ENCODE assay signal across 8 cellular contexts in genomic region chr14:103628221-103628683, GRCh38. TPM values are rescaled to one million over a fixed set of nuclear protein-coding genes. Genes with fewer than 3 reads are reported as not detected.
A peak's percentile ranks its signal among the peaks of the same experiment; 100 is the strongest.
DNase-seq lines count a peak whose midpoint lies in the region; ATAC-seq, FAIRE-seq and TF ChIP-seq lines count a peak whose summit lies in the region.

No MANE protein-coding gene starts in this region.

- H3K9me3 Mint-ChIP-seq in astrocyte (ENCODE audit: unreplicated experiment) = no peaks in the 10 kb centered on the region

- no peaks in the 10 kb centered on the region for H3K9me3 ChIP-seq in astrocyte (ENCODE audit: insufficient read depth, low read depth, low read length)

- DNase-seq in activated CD8-positive, alpha-beta memory T cell treated with anti-CD3 and anti-CD28 coated beads, Interleukin-2, amount 50 U/mL, for 48 hours = peak; percentile 61
- no peak for DNase-seq in activated CD8-positive, alpha-beta memory T cell treated with anti-CD3 and anti-CD28 coated beads, Interleukin-2, amount 50 U/mL, for 4 hours
- peak; percentile 84 for DNase-seq in NCI-H226
- peak; percentile 65 for DNase-seq in astrocyte (ENCODE audit: low read depth)
- DNase-seq in hypothalamus (lab: John Stamatoyannopoulos, UW) = peak in 36 of 51 donors; percentile 18 to 66 (median 40)
- DNase-seq in putamen (ENCODE audit: low spot score) = peak; percentile 19
- no peak for DNase-seq in central memory CD4-positive, alpha-beta T cell

- peaks cover 5% of the 10 kb centered on the region for H3K36me3 ChIP-seq in astrocyte (ENCODE audit: insufficient read depth, low read length)

- H3K27me3 ChIP-seq in astrocyte (ENCODE audit: insufficient read depth, low read length) = no peaks in the 10 kb centered on the region

- H3K4me1 Mint-ChIP-seq in astrocyte (ENCODE audit: low read depth, unreplicated experiment) = peaks cover 24% of the 10 kb centered on the region

- H3K4me3 ChIP-seq in astrocyte (ENCODE audit: insufficient read depth, low read depth, low read length) = peak overlapping the region; percentile 98

- peak overlapping the region; percentile 97 for H3K4me2 ChIP-seq in astrocyte (ENCODE audit: low read length)

- H3K27ac Mint-ChIP-seq in astrocyte (ENCODE audit: unreplicated experiment) = peak overlapping the region; percentile 94

- FAIRE-seq in astrocyte (lab: Jason Lieb, UNC) = no peak

- peaks cover 35% of the 10 kb centered on the region for H4K20me1 ChIP-seq in astrocyte (ENCODE audit: insufficient read depth, low read length)

- no peaks in the 10 kb centered on the region for H3K27me3 Mint-ChIP-seq in astrocyte (ENCODE audit: low read depth, unreplicated experiment)

- H3K79me2 ChIP-seq in astrocyte (ENCODE audit: insufficient read depth, low read length) = peaks cover 45% of the 10 kb centered on the region

- no peak for ATAC-seq in HG03439 (IDR thresholded peaks at IDR 0.05; ENCODE audit: unreplicated experiment)

- peak overlapping the region; percentile 95 for H3K9ac ChIP-seq in astrocyte (ENCODE audit: low read length)

- peak overlapping the region; percentile 92 for H3K27ac ChIP-seq in astrocyte (ENCODE audit: low read depth, low read length)

- H2AFZ ChIP-seq in astrocyte (ENCODE audit: low read depth, low read length) = peak overlapping the region; percentile 88

- TF ChIP-seq CTCF in astrocyte (IDR thresholded peaks at IDR 0.05; ENCODE audit: insufficient read depth, low read depth, low read length) = no peak

- H3K4me3 Mint-ChIP-seq in astrocyte (ENCODE audit: unreplicated experiment) = peak overlapping the region; percentile 83

- H3K36me3 Mint-ChIP-seq in astrocyte (ENCODE audit: low read depth, unreplicated experiment) = peaks cover 4% of the 10 kb centered on the region

- H3K4me1 ChIP-seq in astrocyte (ENCODE audit: insufficient read depth, low read length) = peaks cover 23% of the 10 kb centered on the region

RNA-seq across cellular contexts. Expression of gene KLC1, which starts 0.8 kb away (rescaled TPM):
- 226 and 238 TPM in 2 replicates for total RNA-seq in astrocyte

Comparison
In these comparisons a context has a peak if more than half of its experiments do, and no peak if none do; other contexts are left out.
1. DNase-seq: peak in activated CD8-positive, alpha-beta memory T cell treated with anti-CD3 and anti-CD28 coated beads, Interleukin-2, amount 50 U/mL, for 48 hours (single experiment), NCI-H226 (single experiment), astrocyte (single experiment), hypothalamus (36 of 51) and putamen (single experiment); none in activated CD8-positive, alpha-beta memory T cell treated with anti-CD3 and anti-CD28 coated beads, Interleukin-2, amount 50 U/mL, for 4 hours (single experiment) and central memory CD4-positive, alpha-beta T cell (single experiment).